Comparison of ENCODE assay signal across 1 cellular context in genomic region chr6:157221049-157221816, GRCh38.
TF ChIP-seq lines count a peak whose summit lies in the region.

No MANE protein-coding gene starts in this region.

TF ChIP-seq in K562, 482 proteins besides CTCF, POLR2A, EP300 and RAD21 (continued from another document and continues in another):
- TF ChIP-seq ZHX1 (conservative IDR thresholded peaks at IDR 0.05; ENCODE audit: low read length) (no peak), TRIM28 (IDR thresholded peaks at IDR 0.05) (0 out of 2 replicates have a peak, but pooled peaks have one; percentile 42), ZNF766 (CRISPR knock-in tag; conservative IDR thresholded peaks at IDR 0.05) (peak; percentile 84), E2F3 (CRISPR knock-in tag; IDR thresholded peaks at IDR 0.05) (peak; percentile 50; the same call in 1 of the 2 replicates), STAT6 (CRISPR knock-in tag; IDR thresholded peaks at IDR 0.05) (0 out of 2 replicates have a peak, but pooled peaks have one; percentile 84), U2AF1 (optimal IDR thresholded peaks at IDR 0.05; ENCODE audit: low read depth, low read length) (no peak), CREBBP (IDR thresholded peaks at IDR 0.05; ENCODE audit: low read depth, low read length) (no peak), FOXA1 (IDR thresholded peaks at IDR 0.05; ENCODE audit: borderline replicate concordance) (no peak), PML (IDR thresholded peaks at IDR 0.05; ENCODE audit: low read length) (peak; percentile 73; the same call in 1 of the 2 replicates), ASH1L (IDR thresholded peaks at IDR 0.05; ENCODE audit: borderline replicate concordance, low read depth, partially characterized antibody) (peak; percentile 41), ATF1 (CRISPR knock-in tag; IDR thresholded peaks at IDR 0.05) (no peak), ATF1 (tag; IDR thresholded peaks at IDR 0.05) (peak; percentile 55; the same call in 1 of the 2 replicates), ELK3 (CRISPR knock-in tag; IDR thresholded peaks at IDR 0.05) (no peak), OTX1 (CRISPR knock-in tag; IDR thresholded peaks at IDR 0.05) (peak; percentile 89; the same call in 1 of the 2 replicates), ZKSCAN8 (CRISPR knock-in tag; IDR thresholded peaks at IDR 0.05) (no peak; the same call in 1 of the 2 replicates), KDM2B (CRISPR knock-in tag; IDR thresholded peaks at IDR 0.05) (no peak), ELF1 (tag; IDR thresholded peaks at IDR 0.05) (peak; percentile 90), ZNF695 (CRISPR knock-in tag; IDR thresholded peaks at IDR 0.05) (no peak), TCF7L2 (IDR thresholded peaks at IDR 0.05; ENCODE audit: low read depth, low read length) (no peak), RB1 (IDR thresholded peaks at IDR 0.05; ENCODE audit: low read depth) (no peak; the same call in 1 of the 2 replicates), SLC30A9 (CRISPR knock-in tag; IDR thresholded peaks at IDR 0.05) (no peak), ERF (CRISPR knock-in tag; IDR thresholded peaks at IDR 0.05) (peak; percentile 24; the same call in 1 of the 2 replicates), NFRKB (IDR thresholded peaks at IDR 0.05; ENCODE audit: low read depth) (peak; percentile 78), JUN (IDR thresholded peaks at IDR 0.05; ENCODE audit: borderline replicate concordance, low read depth, low read length) (no peak), JUN (CRISPR knock-in tag; IDR thresholded peaks at IDR 0.05; ENCODE audit: borderline replicate concordance) (peak; percentile 68; the same call in 1 of the 2 replicates), FOSL1 (tag; conservative IDR thresholded peaks at IDR 0.05) (0 out of 2 replicates have a peak, but pooled peaks have one; percentile 26), ZNF274 (IDR thresholded peaks at IDR 0.05; ENCODE audit: borderline replicate concordance, low read depth, low read length) (no peak), PBX2 (CRISPR knock-in tag; IDR thresholded peaks at IDR 0.05; ENCODE audit: low read depth) (no peak), PBX2 (tag; conservative IDR thresholded peaks at IDR 0.05; ENCODE audit: low read depth) (no peak), SRF (CRISPR knock-in tag; IDR thresholded peaks at IDR 0.05) (no peak), HES1 (IDR thresholded peaks at IDR 0.05; ENCODE audit: low read depth) (0 out of 2 replicates have a peak, but pooled peaks have one; percentile 7), ZNF436 (CRISPR knock-in tag; IDR thresholded peaks at IDR 0.05) (no peak), TCFL5 (CRISPR knock-in tag; conservative IDR thresholded peaks at IDR 0.05) (no peak), COPS2 (conservative IDR thresholded peaks at IDR 0.05) (no peak), ZNF561 (CRISPR knock-in tag; conservative IDR thresholded peaks at IDR 0.05) (no peak), ZNF121 (CRISPR knock-in tag; conservative IDR thresholded peaks at IDR 0.05) (no peak), TCF15 (CRISPR knock-in tag; IDR thresholded peaks at IDR 0.05) (0 out of 2 replicates have a peak, but pooled peaks have one; percentile 25), BHLHE40 (IDR thresholded peaks at IDR 0.05; ENCODE audit: low read length) (peak; percentile 80), FOXP1 (CRISPR knock-in tag; IDR thresholded peaks at IDR 0.05) (0 out of 2 replicates have a peak, but pooled peaks have one; percentile 61), ZBTB1 (CRISPR knock-in tag; IDR thresholded peaks at IDR 0.05; ENCODE audit: borderline replicate concordance, low read depth) (no peak), KLF6 (CRISPR knock-in tag; IDR thresholded peaks at IDR 0.05; ENCODE audit: borderline replicate concordance) (no peak), HCFC1 (IDR thresholded peaks at IDR 0.05; ENCODE audit: low read depth, low read length) (peak; percentile 18; the same call in 1 of the 2 replicates), POLR3G (IDR thresholded peaks at IDR 0.05; ENCODE audit: extremely low read depth, insufficient read length, insufficient replicate concordance) (no peak), MYNN (IDR thresholded peaks at IDR 0.05) (peak; percentile 83; the same call in 1 of the 2 replicates), MYNN (CRISPR knock-in tag; IDR thresholded peaks at IDR 0.05) (no peak), MAZ (CRISPR knock-in tag; conservative IDR thresholded peaks at IDR 0.05 in 1 of 2, IDR thresholded peaks at IDR 0.05 in 1 of 2) (peak; percentile 25 to 75; a peak in 3 of 4 replicates), KHSRP (IDR thresholded peaks at IDR 0.05) (no peak), ZNF696 (CRISPR knock-in tag; conservative IDR thresholded peaks at IDR 0.05) (no peak), TGIF2 (CRISPR knock-in tag; IDR thresholded peaks at IDR 0.05) (no peak), ZNF507 (tag; conservative IDR thresholded peaks at IDR 0.05) (no peak), GTF2A2 (tag; IDR thresholded peaks at IDR 0.05) (no peak), NFE2 (IDR thresholded peaks at IDR 0.05; ENCODE audit: low read depth) (no peak; the same call in 1 of the 2 replicates), ZEB2 (IDR thresholded peaks at IDR 0.05) (no peak; the same call in 1 of the 2 replicates)
- TF ChIP-seq, protein P1, sequence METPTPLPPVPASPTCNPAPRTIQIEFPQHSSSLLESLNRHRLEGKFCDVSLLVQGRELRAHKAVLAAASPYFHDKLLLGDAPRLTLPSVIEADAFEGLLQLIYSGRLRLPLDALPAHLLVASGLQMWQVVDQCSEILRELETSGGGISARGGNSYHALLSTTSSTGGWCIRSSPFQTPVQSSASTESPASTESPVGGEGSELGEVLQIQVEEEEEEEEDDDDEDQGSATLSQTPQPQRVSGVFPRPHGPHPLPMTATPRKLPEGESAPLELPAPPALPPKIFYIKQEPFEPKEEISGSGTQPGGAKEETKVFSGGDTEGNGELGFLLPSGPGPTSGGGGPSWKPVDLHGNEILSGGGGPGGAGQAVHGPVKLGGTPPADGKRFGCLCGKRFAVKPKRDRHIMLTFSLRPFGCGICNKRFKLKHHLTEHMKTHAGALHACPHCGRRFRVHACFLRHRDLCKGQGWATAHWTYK (CRISPR knock-in tag; IDR thresholded peaks at IDR 0.05): peak; percentile 67; the same call in 1 of the 2 replicates
- TF ChIP-seq, protein P2, sequence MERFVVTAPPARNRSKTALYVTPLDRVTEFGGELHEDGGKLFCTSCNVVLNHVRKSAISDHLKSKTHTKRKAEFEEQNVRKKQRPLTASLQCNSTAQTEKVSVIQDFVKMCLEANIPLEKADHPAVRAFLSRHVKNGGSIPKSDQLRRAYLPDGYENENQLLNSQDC (CRISPR knock-in tag; IDR thresholded peaks at IDR 0.05): no peak
- TF ChIP-seq, protein P3, sequence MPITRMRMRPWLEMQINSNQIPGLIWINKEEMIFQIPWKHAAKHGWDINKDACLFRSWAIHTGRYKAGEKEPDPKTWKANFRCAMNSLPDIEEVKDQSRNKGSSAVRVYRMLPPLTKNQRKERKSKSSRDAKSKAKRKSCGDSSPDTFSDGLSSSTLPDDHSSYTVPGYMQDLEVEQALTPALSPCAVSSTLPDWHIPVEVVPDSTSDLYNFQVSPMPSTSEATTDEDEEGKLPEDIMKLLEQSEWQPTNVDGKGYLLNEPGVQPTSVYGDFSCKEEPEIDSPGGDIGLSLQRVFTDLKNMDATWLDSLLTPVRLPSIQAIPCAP (CRISPR knock-in tag; IDR thresholded peaks at IDR 0.05; ENCODE audit: borderline replicate concordance): no peak
- TF ChIP-seq, protein P4, sequence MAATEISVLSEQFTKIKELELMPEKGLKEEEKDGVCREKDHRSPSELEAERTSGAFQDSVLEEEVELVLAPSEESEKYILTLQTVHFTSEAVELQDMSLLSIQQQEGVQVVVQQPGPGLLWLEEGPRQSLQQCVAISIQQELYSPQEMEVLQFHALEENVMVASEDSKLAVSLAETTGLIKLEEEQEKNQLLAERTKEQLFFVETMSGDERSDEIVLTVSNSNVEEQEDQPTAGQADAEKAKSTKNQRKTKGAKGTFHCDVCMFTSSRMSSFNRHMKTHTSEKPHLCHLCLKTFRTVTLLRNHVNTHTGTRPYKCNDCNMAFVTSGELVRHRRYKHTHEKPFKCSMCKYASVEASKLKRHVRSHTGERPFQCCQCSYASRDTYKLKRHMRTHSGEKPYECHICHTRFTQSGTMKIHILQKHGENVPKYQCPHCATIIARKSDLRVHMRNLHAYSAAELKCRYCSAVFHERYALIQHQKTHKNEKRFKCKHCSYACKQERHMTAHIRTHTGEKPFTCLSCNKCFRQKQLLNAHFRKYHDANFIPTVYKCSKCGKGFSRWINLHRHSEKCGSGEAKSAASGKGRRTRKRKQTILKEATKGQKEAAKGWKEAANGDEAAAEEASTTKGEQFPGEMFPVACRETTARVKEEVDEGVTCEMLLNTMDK (IDR thresholded peaks at IDR 0.05; ENCODE audit: borderline replicate concordance, insufficient read depth, low read depth, low read length, poor library complexity, severe bottlenecking): peak; percentile 30
- TF ChIP-seq, protein P5, sequence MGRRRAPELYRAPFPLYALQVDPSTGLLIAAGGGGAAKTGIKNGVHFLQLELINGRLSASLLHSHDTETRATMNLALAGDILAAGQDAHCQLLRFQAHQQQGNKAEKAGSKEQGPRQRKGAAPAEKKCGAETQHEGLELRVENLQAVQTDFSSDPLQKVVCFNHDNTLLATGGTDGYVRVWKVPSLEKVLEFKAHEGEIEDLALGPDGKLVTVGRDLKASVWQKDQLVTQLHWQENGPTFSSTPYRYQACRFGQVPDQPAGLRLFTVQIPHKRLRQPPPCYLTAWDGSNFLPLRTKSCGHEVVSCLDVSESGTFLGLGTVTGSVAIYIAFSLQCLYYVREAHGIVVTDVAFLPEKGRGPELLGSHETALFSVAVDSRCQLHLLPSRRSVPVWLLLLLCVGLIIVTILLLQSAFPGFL (CRISPR knock-in tag; IDR thresholded peaks at IDR 0.05): no peak
